Comparison of ENCODE assay signal across 1 cellular context in the genomic region with DNA sequence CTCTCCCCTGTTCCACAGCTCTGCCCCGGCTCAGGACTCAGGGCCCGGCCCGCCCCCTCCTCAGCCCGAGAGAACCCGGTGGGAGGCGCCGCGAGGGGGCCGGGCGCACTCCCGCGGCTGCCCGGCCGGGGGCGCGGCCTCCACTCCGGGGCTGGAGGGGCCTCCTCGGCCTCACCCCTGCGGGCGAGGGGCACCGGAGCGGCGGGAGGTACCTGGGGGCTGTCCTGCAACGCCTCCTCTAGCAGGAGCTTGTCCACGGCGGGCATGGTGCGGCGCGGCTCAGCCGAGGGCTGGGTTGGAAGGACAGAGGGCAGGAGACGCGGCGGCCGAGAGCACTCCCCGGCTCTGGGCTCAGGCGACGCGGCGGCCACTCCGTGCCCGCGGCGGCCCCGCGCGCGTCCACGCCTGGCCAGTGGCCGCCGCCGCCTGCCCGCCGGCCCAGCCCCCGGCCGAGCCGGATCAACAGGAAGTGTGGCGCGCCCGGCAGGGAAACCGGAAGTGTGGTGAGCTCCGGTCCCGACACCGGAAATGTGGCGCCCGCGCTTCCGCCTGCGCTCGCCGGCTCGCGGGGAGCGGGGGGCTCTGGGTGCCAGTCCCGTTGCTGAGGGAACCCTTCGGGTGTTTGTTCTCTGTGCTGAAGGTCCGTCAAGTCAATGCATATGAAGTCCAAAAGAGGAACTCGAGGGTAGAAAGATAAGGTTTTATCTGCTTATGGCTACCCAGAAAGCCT.
A peak's percentile ranks its signal among the peaks of the same experiment; 100 is the strongest.
TF ChIP-seq lines count a peak whose summit lies in the region.

A gene with protein sequence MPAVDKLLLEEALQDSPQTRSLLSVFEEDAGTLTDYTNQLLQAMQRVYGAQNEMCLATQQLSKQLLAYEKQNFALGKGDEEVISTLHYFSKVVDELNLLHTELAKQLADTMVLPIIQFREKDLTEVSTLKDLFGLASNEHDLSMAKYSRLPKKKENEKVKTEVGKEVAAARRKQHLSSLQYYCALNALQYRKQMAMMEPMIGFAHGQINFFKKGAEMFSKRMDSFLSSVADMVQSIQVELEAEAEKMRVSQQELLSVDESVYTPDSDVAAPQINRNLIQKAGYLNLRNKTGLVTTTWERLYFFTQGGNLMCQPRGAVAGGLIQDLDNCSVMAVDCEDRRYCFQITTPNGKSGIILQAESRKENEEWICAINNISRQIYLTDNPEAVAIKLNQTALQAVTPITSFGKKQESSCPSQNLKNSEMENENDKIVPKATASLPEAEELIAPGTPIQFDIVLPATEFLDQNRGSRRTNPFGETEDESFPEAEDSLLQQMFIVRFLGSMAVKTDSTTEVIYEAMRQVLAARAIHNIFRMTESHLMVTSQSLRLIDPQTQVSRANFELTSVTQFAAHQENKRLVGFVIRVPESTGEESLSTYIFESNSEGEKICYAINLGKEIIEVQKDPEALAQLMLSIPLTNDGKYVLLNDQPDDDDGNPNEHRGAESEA (minus strand): TSS at position 428 of the 730 bp plus-strand sequence. CDS start 162 bp downstream, at position 266.

TF ChIP-seq in K562, 482 proteins besides CTCF, POLR2A, EP300 and RAD21 (continued from another document and continues in another):
- TF ChIP-seq, protein P1, sequence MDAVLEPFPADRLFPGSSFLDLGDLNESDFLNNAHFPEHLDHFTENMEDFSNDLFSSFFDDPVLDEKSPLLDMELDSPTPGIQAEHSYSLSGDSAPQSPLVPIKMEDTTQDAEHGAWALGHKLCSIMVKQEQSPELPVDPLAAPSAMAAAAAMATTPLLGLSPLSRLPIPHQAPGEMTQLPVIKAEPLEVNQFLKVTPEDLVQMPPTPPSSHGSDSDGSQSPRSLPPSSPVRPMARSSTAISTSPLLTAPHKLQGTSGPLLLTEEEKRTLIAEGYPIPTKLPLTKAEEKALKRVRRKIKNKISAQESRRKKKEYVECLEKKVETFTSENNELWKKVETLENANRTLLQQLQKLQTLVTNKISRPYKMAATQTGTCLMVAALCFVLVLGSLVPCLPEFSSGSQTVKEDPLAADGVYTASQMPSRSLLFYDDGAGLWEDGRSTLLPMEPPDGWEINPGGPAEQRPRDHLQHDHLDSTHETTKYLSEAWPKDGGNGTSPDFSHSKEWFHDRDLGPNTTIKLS (IDR thresholded peaks at IDR 0.05; ENCODE audit: borderline replicate concordance, low read depth) = no peak
- TF ChIP-seq EGR1 (conservative IDR thresholded peaks at IDR 0.05) (no peak; the same call in 1 of the 2 replicates), ZNF436 (CRISPR knock-in tag; IDR thresholded peaks at IDR 0.05) (no peak), TAL1 (IDR thresholded peaks at IDR 0.05) (no peak), NBN (IDR thresholded peaks at IDR 0.05; ENCODE audit: low read depth) (no peak), HLTF (IDR thresholded peaks at IDR 0.05) (no peak), TCF3 (CRISPR knock-in tag; IDR thresholded peaks at IDR 0.05) (no peak), ZNF175 (CRISPR knock-in tag; IDR thresholded peaks at IDR 0.05; ENCODE audit: low read depth) (0 out of 2 replicates have a peak, but pooled peaks have one; percentile 42), TEAD4 (IDR thresholded peaks at IDR 0.05; ENCODE audit: low read length) (no peak), TEAD4 (CRISPR knock-in tag; IDR thresholded peaks at IDR 0.05; ENCODE audit: borderline replicate concordance) (no peak), ADNP (tag; IDR thresholded peaks at IDR 0.05) (no peak; the same call in 1 of the 2 replicates), ZNF589 (CRISPR knock-in tag; IDR thresholded peaks at IDR 0.05; ENCODE audit: low read depth) (peak; percentile 19; the same call in 1 of the 2 replicates), LEF1 (IDR thresholded peaks at IDR 0.05) (no peak), HNRNPLL (IDR thresholded peaks at IDR 0.05; ENCODE audit: low read depth, low read length, poor library complexity, severe bottlenecking) (no peak), ZNF212 (CRISPR knock-in tag; IDR thresholded peaks at IDR 0.05) (0 out of 2 replicates have a peak, but pooled peaks have one; percentile 43), SP1 (CRISPR knock-in tag; IDR thresholded peaks at IDR 0.05) (0 out of 2 replicates have a peak, but pooled peaks have one; percentile 18), PCBP1 (IDR thresholded peaks at IDR 0.05; ENCODE audit: low read depth, low read length, poor library complexity, severe bottlenecking) (no peak), HCFC1 (IDR thresholded peaks at IDR 0.05; ENCODE audit: low read depth, low read length) (peak; percentile 86), LARP7 (IDR thresholded peaks at IDR 0.05) (no peak), ZNF584 (CRISPR knock-in tag; IDR thresholded peaks at IDR 0.05; ENCODE audit: low read depth) (0 out of 2 replicates have a peak, but pooled peaks have one; percentile 35), RBM17 (IDR thresholded peaks at IDR 0.05; ENCODE audit: borderline replicate concordance, low read depth, low read length) (no peak), ZNF79 (CRISPR knock-in tag; IDR thresholded peaks at IDR 0.05; ENCODE audit: low read depth) (no peak), FOSL1 (tag; conservative IDR thresholded peaks at IDR 0.05) (no peak), ZFP30 (CRISPR knock-in tag; IDR thresholded peaks at IDR 0.05; ENCODE audit: borderline replicate concordance) (no peak), MYBL2 (IDR thresholded peaks at IDR 0.05; ENCODE audit: low read depth) (no peak), MYBL2 (CRISPR knock-in tag; IDR thresholded peaks at IDR 0.05; ENCODE audit: borderline replicate concordance) (no peak), ZEB2 (IDR thresholded peaks at IDR 0.05) (no peak), DIDO1 (tag; IDR thresholded peaks at IDR 0.05; ENCODE audit: low read depth) (no peak), MCM5 (IDR thresholded peaks at IDR 0.05; ENCODE audit: low read depth) (no peak), ZNF644 (tag; IDR thresholded peaks at IDR 0.05; ENCODE audit: low read depth) (peak; percentile 6; the same call in 1 of the 2 replicates), BHLHE40 (IDR thresholded peaks at IDR 0.05; ENCODE audit: low read length) (no peak; the same call in 1 of the 2 replicates), RAD51 (IDR thresholded peaks at IDR 0.05; ENCODE audit: borderline replicate concordance, low read depth) (no peak), NFXL1 (CRISPR knock-in tag; IDR thresholded peaks at IDR 0.05) (no peak), SNRNP70 (optimal IDR thresholded peaks at IDR 0.05; ENCODE audit: low read depth, low read length) (no peak), GABPB1 (CRISPR knock-in tag; IDR thresholded peaks at IDR 0.05) (peak; percentile 93), DNMT1 (IDR thresholded peaks at IDR 0.05) (no peak), MBD2 (IDR thresholded peaks at IDR 0.05; ENCODE audit: borderline replicate concordance, low read depth) (0 out of 2 replicates have a peak, but pooled peaks have one; percentile 26), PHTF2 (CRISPR knock-in tag; IDR thresholded peaks at IDR 0.05) (no peak), ZNF184 (CRISPR knock-in tag; IDR thresholded peaks at IDR 0.05) (no peak), CBFA2T3 (IDR thresholded peaks at IDR 0.05) (no peak), KHSRP (IDR thresholded peaks at IDR 0.05) (no peak), CSDE1 (IDR thresholded peaks at IDR 0.05) (no peak), CREM (IDR thresholded peaks at IDR 0.05; ENCODE audit: low read depth) (no peak; the same call in 1 of the 2 replicates), GABPB2 (CRISPR knock-in tag; conservative IDR thresholded peaks at IDR 0.05) (no peak)
- TF ChIP-seq, protein P2, sequence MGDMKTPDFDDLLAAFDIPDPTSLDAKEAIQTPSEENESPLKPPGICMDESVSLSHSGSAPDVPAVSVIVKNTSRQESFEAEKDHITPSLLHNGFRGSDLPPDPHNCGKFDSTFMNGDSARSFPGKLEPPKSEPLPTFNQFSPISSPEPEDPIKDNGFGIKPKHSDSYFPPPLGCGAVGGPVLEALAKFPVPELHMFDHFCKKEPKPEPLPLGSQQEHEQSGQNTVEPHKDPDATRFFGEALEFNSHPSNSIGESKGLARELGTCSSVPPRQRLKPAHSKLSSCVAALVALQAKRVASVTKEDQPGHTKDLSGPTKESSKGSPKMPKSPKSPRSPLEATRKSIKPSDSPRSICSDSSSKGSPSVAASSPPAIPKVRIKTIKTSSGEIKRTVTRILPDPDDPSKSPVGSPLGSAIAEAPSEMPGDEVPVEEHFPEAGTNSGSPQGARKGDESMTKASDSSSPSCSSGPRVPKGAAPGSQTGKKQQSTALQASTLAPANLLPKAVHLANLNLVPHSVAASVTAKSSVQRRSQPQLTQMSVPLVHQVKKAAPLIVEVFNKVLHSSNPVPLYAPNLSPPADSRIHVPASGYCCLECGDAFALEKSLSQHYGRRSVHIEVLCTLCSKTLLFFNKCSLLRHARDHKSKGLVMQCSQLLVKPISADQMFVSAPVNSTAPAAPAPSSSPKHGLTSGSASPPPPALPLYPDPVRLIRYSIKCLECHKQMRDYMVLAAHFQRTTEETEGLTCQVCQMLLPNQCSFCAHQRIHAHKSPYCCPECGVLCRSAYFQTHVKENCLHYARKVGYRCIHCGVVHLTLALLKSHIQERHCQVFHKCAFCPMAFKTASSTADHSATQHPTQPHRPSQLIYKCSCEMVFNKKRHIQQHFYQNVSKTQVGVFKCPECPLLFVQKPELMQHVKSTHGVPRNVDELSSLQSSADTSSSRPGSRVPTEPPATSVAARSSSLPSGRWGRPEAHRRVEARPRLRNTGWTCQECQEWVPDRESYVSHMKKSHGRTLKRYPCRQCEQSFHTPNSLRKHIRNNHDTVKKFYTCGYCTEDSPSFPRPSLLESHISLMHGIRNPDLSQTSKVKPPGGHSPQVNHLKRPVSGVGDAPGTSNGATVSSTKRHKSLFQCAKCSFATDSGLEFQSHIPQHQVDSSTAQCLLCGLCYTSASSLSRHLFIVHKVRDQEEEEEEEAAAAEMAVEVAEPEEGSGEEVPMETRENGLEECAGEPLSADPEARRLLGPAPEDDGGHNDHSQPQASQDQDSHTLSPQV (IDR thresholded peaks at IDR 0.05) = no peak
- TF ChIP-seq, protein P3, sequence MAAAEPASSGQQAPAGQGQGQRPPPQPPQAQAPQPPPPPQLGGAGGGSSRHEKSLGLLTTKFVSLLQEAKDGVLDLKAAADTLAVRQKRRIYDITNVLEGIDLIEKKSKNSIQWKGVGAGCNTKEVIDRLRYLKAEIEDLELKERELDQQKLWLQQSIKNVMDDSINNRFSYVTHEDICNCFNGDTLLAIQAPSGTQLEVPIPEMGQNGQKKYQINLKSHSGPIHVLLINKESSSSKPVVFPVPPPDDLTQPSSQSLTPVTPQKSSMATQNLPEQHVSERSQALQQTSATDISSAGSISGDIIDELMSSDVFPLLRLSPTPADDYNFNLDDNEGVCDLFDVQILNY (CRISPR knock-in tag; IDR thresholded peaks at IDR 0.05) = no peak
- TF ChIP-seq, protein P4, sequence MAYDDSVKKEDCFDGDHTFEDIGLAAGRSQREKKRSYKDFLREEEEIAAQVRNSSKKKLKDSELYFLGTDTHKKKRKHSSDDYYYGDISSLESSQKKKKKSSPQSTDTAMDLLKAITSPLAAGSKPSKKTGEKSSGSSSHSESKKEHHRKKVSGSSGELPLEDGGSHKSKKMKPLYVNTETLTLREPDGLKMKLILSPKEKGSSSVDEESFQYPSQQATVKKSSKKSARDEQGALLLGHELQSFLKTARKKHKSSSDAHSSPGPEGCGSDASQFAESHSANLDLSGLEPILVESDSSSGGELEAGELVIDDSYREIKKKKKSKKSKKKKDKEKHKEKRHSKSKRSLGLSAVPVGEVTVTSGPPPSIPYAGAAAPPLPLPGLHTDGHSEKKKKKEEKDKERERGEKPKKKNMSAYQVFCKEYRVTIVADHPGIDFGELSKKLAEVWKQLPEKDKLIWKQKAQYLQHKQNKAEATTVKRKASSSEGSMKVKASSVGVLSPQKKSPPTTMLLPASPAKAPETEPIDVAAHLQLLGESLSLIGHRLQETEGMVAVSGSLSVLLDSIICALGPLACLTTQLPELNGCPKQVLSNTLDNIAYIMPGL (CRISPR knock-in tag; IDR thresholded peaks at IDR 0.05) = no peak
- TF ChIP-seq, protein P5, sequence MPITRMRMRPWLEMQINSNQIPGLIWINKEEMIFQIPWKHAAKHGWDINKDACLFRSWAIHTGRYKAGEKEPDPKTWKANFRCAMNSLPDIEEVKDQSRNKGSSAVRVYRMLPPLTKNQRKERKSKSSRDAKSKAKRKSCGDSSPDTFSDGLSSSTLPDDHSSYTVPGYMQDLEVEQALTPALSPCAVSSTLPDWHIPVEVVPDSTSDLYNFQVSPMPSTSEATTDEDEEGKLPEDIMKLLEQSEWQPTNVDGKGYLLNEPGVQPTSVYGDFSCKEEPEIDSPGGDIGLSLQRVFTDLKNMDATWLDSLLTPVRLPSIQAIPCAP (CRISPR knock-in tag; IDR thresholded peaks at IDR 0.05; ENCODE audit: borderline replicate concordance) = no peak
- TF ChIP-seq, protein P6, sequence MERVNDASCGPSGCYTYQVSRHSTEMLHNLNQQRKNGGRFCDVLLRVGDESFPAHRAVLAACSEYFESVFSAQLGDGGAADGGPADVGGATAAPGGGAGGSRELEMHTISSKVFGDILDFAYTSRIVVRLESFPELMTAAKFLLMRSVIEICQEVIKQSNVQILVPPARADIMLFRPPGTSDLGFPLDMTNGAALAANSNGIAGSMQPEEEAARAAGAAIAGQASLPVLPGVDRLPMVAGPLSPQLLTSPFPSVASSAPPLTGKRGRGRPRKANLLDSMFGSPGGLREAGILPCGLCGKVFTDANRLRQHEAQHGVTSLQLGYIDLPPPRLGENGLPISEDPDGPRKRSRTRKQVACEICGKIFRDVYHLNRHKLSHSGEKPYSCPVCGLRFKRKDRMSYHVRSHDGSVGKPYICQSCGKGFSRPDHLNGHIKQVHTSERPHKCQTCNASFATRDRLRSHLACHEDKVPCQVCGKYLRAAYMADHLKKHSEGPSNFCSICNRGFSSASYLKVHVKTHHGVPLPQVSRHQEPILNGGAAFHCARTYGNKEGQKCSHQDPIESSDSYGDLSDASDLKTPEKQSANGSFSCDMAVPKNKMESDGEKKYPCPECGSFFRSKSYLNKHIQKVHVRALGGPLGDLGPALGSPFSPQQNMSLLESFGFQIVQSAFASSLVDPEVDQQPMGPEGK (CRISPR knock-in tag; IDR thresholded peaks at IDR 0.05; ENCODE audit: borderline replicate concordance) = no peak
- TF ChIP-seq, protein P7, sequence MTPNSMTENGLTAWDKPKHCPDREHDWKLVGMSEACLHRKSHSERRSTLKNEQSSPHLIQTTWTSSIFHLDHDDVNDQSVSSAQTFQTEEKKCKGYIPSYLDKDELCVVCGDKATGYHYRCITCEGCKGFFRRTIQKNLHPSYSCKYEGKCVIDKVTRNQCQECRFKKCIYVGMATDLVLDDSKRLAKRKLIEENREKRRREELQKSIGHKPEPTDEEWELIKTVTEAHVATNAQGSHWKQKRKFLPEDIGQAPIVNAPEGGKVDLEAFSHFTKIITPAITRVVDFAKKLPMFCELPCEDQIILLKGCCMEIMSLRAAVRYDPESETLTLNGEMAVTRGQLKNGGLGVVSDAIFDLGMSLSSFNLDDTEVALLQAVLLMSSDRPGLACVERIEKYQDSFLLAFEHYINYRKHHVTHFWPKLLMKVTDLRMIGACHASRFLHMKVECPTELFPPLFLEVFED (CRISPR knock-in tag; conservative IDR thresholded peaks at IDR 0.05) = no peak
- TF ChIP-seq, protein P8, sequence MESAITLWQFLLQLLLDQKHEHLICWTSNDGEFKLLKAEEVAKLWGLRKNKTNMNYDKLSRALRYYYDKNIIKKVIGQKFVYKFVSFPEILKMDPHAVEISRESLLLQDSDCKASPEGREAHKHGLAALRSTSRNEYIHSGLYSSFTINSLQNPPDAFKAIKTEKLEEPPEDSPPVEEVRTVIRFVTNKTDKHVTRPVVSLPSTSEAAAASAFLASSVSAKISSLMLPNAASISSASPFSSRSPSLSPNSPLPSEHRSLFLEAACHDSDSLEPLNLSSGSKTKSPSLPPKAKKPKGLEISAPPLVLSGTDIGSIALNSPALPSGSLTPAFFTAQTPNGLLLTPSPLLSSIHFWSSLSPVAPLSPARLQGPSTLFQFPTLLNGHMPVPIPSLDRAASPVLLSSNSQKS (CRISPR knock-in tag; IDR thresholded peaks at IDR 0.05) = no peak
